27 cellular contexts compared by ENCODE assay signal in the genomic region with DNA sequence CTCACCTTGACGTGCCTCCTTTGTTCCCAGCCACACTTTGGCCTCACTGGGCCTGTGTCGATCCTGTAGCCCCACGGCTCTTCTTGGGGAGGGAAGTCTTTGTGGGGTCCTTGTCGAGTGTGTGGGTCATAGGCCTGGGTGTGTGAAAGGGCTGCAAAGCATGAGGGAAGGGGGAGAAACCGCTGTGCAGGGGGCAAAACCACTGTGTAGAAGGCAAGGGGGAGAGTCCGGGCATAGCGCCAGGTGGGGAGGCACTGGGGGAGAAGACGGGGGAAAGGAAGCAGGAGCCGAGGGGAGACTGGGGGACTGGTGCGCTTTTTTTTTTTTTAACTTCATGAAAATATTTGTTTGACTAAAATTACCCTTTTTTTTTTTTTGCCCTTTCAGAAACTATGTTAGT.
"Had no signal": no experiment of that assay in that cellular context is flagged by ENCODE, and none has a peak within 500 bp of the region (broad histone marks: within the 10 kb centered on the region; RNA-seq: fewer than 3 reads in every experiment).

No MANE protein-coding gene starts in this region.

- DNase-seq: activated B cell treated with CpG ODN at 0.5 μM for 24 hours; activated CD4-positive, alpha-beta T cell treated with anti-CD3 and anti-CD28 coated beads for 36 hours; activated CD4-positive, alpha-beta T cell treated with anti-CD3 and anti-CD28 coated beads, Interleukin-2, amount 50 U/mL, for 48 hours; activated CD8-positive, alpha-beta memory T cell treated with anti-CD3 and anti-CD28 coated beads, Interleukin-2, amount 50 U/mL, for 48 hours; activated naive CD4-positive, alpha-beta T cell; activated naive CD8-positive, alpha-beta T cell treated with anti-CD3 and anti-CD28 coated beads, Interleukin-2, amount 10 ng/mL, durations not matched to agents 7 days and 5 days; activated T-cell treated with anti-CD3 and anti-CD28 coated beads, Interleukin-2, amount 50 U/mL, for 4 hours; amniotic stem cell; dorsolateral prefrontal cortex; effector memory CD8-positive, alpha-beta T cell; foreskin melanocyte; hippocampal formation; left lung; naive thymus-derived CD8-positive, alpha-beta T cell; right cardiac atrium; stimulated activated CD4-positive, alpha-beta T cell treated with anti-CD3 and anti-CD28 coated beads, Interleukin-12 subunit alpha, Interleukin-12 subunit beta, amount 100 ng/mL, for 4 hours; stimulated activated naive CD8-positive, alpha-beta T cell treated with anti-CD3 and anti-CD28 coated beads, Interleukin-15, amount 100 ng/mL, for 72 hours; T-helper 9 cell; tibial artery had no signal

- H2AFZ ChIP-seq: parathyroid adenoma had no signal

- H3K27me3 ChIP-seq: breast epithelium, dorsolateral prefrontal cortex had no signal

- H3K4me1 ChIP-seq: parathyroid adenoma had no signal

- ATAC-seq: activated CD4-positive, alpha-beta T cell treated with anti-CD3 and anti-CD28 coated beads for 36 hours; activated T-cell treated with anti-CD3 and anti-CD28 coated beads, Interleukin-2, amount 50 U/mL, for 4 hours; effector memory CD8-positive, alpha-beta T cell; esophagus mucosa; left lung; naive thymus-derived CD8-positive, alpha-beta T cell; right cardiac atrium; stimulated activated effector memory CD8-positive, alpha-beta T cell treated with anti-CD3 and anti-CD28 coated beads, Interleukin-12 subunit alpha, Interleukin-12 subunit beta, amount 100 ng/mL, for 72 hours; stimulated activated naive CD8-positive, alpha-beta T cell treated with anti-CD3 and anti-CD28 coated beads, Interleukin-15, amount 100 ng/mL, for 72 hours had no signal

- H3K9me3 ChIP-seq: breast epithelium, left lung, tibial artery had no signal

- H3K4me1 Mint-ChIP-seq: activated CD4-positive, alpha-beta T cell treated with anti-CD3 and anti-CD28 coated beads for 36 hours had no signal

- H3K4me3 Mint-ChIP-seq: activated B cell treated with CpG ODN at 0.5 μM for 24 hours; activated CD4-positive, alpha-beta T cell treated with anti-CD3 and anti-CD28 coated beads for 36 hours; activated naive CD8-positive, alpha-beta T cell treated with anti-CD3 and anti-CD28 coated beads, Interleukin-2, amount 10 ng/mL, durations not matched to agents 7 days and 5 days; activated T-cell treated with anti-CD3 and anti-CD28 coated beads, Interleukin-2, amount 50 U/mL, for 4 hours; central memory CD8-positive, alpha-beta T cell; effector memory CD8-positive, alpha-beta T cell; mesothelial cell of epicardium; naive thymus-derived CD8-positive, alpha-beta T cell; stimulated activated effector memory CD8-positive, alpha-beta T cell treated with anti-CD3 and anti-CD28 coated beads, Interleukin-12 subunit alpha, Interleukin-12 subunit beta, amount 100 ng/mL, for 72 hours; stimulated activated naive CD8-positive, alpha-beta T cell treated with anti-CD3 and anti-CD28 coated beads, Interleukin-15, amount 100 ng/mL, for 72 hours had no signal

- H3K27ac ChIP-seq: breast epithelium, dorsolateral prefrontal cortex, left lung, parathyroid adenoma, tibial artery had no signal

- H3K4me3 ChIP-seq: breast epithelium, dorsolateral prefrontal cortex, left lung, lung, tibial artery had no signal

- H3K27ac Mint-ChIP-seq: activated B cell treated with CpG ODN at 0.5 μM for 24 hours; activated CD4-positive, alpha-beta T cell treated with anti-CD3 and anti-CD28 coated beads for 36 hours; activated naive CD8-positive, alpha-beta T cell treated with anti-CD3 and anti-CD28 coated beads, Interleukin-2, amount 10 ng/mL, durations not matched to agents 7 days and 5 days; activated T-helper 2 cell treated with anti-CD3 and anti-CD28 coated beads, Interferon-gamma antibody, Interleukin-2, Interleukin-4, amounts not matched to agents 10 μg/mL and 5 μg/mL and 100 μg/mL, durations not matched to agents 14 hours and 24 hours and 36 hours; effector memory CD8-positive, alpha-beta T cell; naive thymus-derived CD8-positive, alpha-beta T cell; stimulated activated effector memory CD8-positive, alpha-beta T cell treated with anti-CD3 and anti-CD28 coated beads, Interleukin-12 subunit alpha, Interleukin-12 subunit beta, amount 100 ng/mL, for 72 hours; stimulated activated naive CD8-positive, alpha-beta T cell treated with anti-CD3 and anti-CD28 coated beads, Interleukin-15, amount 100 ng/mL, for 72 hours had no signal

- H3K9me3 Mint-ChIP-seq: central memory CD8-positive, alpha-beta T cell; effector memory CD8-positive, alpha-beta T cell had no signal

- H3K36me3 ChIP-seq: breast epithelium, left lung, tibial artery had no signal

- H3K79me2 ChIP-seq: parathyroid adenoma had no signal
